In genomic region chr16:87321336-87322107, GRCh38 we compare ENCODE assay signal across 14 cellular contexts.
"Had no signal": no experiment of that assay in that cellular context is flagged by ENCODE, and none has a peak within 500 bp of the region (broad histone marks: within the 10 kb centered on the region; RNA-seq: fewer than 3 reads in every experiment).

No MANE protein-coding gene starts in this region.

- H3K9me3 Mint-ChIP-seq: memory B cell, natural killer cell had no signal

- H3K36me3 Mint-ChIP-seq: memory B cell, natural killer cell had no signal

- DNase-seq: activated effector memory CD4-positive, alpha-beta T cell treated with anti-CD3 and anti-CD28 coated beads, Interleukin-2, amount 50 U/mL, for 16 hours; amniotic stem cell; esophagus squamous epithelium; head of caudate nucleus; natural killer cell; occipital lobe; sigmoid colon; stimulated activated CD4-positive, alpha-beta T cell treated with anti-CD3 and anti-CD28 coated beads, Interleukin-12 subunit alpha, Interleukin-12 subunit beta, amount 100 ng/mL, for 4 hours; stimulated activated naive CD4-positive, alpha-beta T cell treated with Interleukin-2 at 50 U/mL for 16 hours; T-helper 2 cell; upper lobe of right lung had no signal

- H3K27ac Mint-ChIP-seq: memory B cell, natural killer cell had no signal

- H3K27me3 Mint-ChIP-seq: memory B cell had no signal

- ATAC-seq: body of pancreas, left lobe of liver, natural killer cell, upper lobe of right lung had no signal

- H3K4me3 Mint-ChIP-seq: memory B cell, natural killer cell had no signal
